ENCODE assay signal across 8 cellular contexts in the genomic region with DNA sequence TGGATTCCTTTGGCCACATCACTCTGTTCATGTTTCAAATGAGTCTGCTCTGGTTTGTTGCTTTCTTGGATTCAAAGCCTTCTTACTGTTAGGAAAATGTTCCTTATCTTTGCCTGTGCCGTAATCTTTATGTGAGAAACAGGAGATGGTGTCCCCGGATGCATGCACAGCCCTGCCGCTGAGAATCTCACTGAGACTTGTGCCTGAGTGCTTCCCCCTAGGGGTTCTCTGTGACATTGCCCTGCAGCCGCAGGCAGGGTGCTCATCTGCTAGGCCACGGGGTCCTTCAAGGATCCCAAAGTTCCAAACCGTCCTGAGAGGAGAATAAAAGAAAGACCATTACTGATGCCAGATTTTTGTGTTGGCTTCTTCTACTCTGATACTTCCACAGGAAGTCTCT.
DNase-seq lines count a peak whose midpoint lies in the region; ATAC-seq and TF ChIP-seq lines count a peak whose summit lies in the region.

No MANE protein-coding gene starts in this region.

- DNase-seq in AG09309 (ENCODE audit: low read depth), result no peak
- no peak for DNase-seq in foreskin fibroblast
- no peak for DNase-seq in HuH-7.5 (ENCODE audit: low spot score)
- no peak for DNase-seq in AG20443 (ENCODE audit: low spot score)
- no peak for DNase-seq in mesenteric fat pad (ENCODE audit: low spot score)

- H3K9ac ChIP-seq in OCI-LY1 (ENCODE audit: low read length), result no peak overlapping the region

- no peak overlapping the region for H3K27ac ChIP-seq in OCI-LY1 (ENCODE audit: low read depth, low read length, poor library complexity, severe bottlenecking)

- H2AFZ ChIP-seq in OCI-LY1 (ENCODE audit: low read length), result no peak overlapping the region

- H3K9me2 ChIP-seq in OCI-LY1 (ENCODE audit: low read depth, low read length), result no peaks in the 10 kb centered on the region

- H3K4me3 ChIP-seq in AG09309 (ENCODE audit: control insufficient read depth, low read depth, low read length), result no peak overlapping the region
- H3K4me3 ChIP-seq in GM12875 (ENCODE audit: low read depth, low read length), result no peak overlapping the region
- H3K4me3 ChIP-seq in OCI-LY1 (ENCODE audit: low read depth, low read length, poor library complexity, severe bottlenecking), result no peak overlapping the region
- H3K4me3 ChIP-seq in foreskin fibroblast (ENCODE audit: low read depth in 1 of 2, low read length in 2 of 2), result no peak overlapping the region

- TF ChIP-seq CTCF in AG09309 (IDR thresholded peaks at IDR 0.05; ENCODE audit: control insufficient read depth, insufficient read depth, low read depth, low read length, missing control alignments), result peak; percentile 71
- TF ChIP-seq CTCF in GM12875 (IDR thresholded peaks at IDR 0.05; ENCODE audit: borderline replicate concordance, insufficient read depth, low read depth, low read length), result peak; percentile 87
- peak; percentile 88 for TF ChIP-seq CTCF in OCI-LY1 (IDR thresholded peaks at IDR 0.05; ENCODE audit: low read length)
- peak; percentile 19 for TF ChIP-seq CTCF in foreskin fibroblast (IDR thresholded peaks at IDR 0.05; ENCODE audit: low read depth, low read length)

- H3K4me1 ChIP-seq in OCI-LY1 (ENCODE audit: insufficient read depth, low read length, severe bottlenecking), result peaks cover 13% of the 10 kb centered on the region

- no peaks in the 10 kb centered on the region for H3F3A ChIP-seq in OCI-LY1 (ENCODE audit: insufficient read depth, low read length)

- no peaks in the 10 kb centered on the region for H3K9me3 ChIP-seq in OCI-LY1 (ENCODE audit: low read length)

- H3K27me3 ChIP-seq in OCI-LY1 (ENCODE audit: insufficient read depth, low read length), result no peaks in the 10 kb centered on the region

- no peak overlapping the region for H3K4me2 ChIP-seq in OCI-LY1 (ENCODE audit: low read length)

- no peaks in the 10 kb centered on the region for H3K79me2 ChIP-seq in OCI-LY1 (ENCODE audit: insufficient read depth, low read length)

- ATAC-seq in HG03469 (IDR thresholded peaks at IDR 0.05; ENCODE audit: unreplicated experiment), result no peak

- no peaks in the 10 kb centered on the region for H4K20me1 ChIP-seq in OCI-LY1 (ENCODE audit: insufficient read depth, low read length)

- H3K36me3 ChIP-seq in OCI-LY1 (ENCODE audit: insufficient read depth, low read length), result no peaks in the 10 kb centered on the region

Comparison
In these comparisons a context has a peak if more than half of its experiments do, and no peak if none do; other contexts are left out.
1. CTCF ChIP-seq: peak in every context shown above with its lines; median percentile 88 in OCI-LY1; 87 in GM12875; 71 in AG09309; 19 in foreskin fibroblast.